35 cellular contexts compared by ENCODE assay signal in genomic region chr10:105885495-105885894, GRCh38.
"Had no signal": no experiment of that assay in that cellular context is flagged by ENCODE, and none has a peak within 500 bp of the region (broad histone marks: within the 10 kb centered on the region; RNA-seq: fewer than 3 reads in every experiment).

No MANE protein-coding gene starts in this region.

- H3K36me3 ChIP-seq: MG63 had no signal

- H3K27me3 ChIP-seq: MG63 had no signal

- H3K4me2 ChIP-seq: KMS-11 had no signal

- H3K27ac ChIP-seq: KMS-11 had no signal

- H3K9me3 ChIP-seq: MG63 had no signal

- DNase-seq: Karpas-422, Kasumi-1, MG63, MM.1S, MV-4-11, NCI-H1048, NCI-H1092, NCI-H1092 treated with DMSO at 0.1 percent for 48 hours, NCI-H1105, NCI-H1105 treated with DMSO at 0.1 percent for 48 hours, NCI-H1417, NCI-H1417 treated with DMSO at 0.1 percent for 48 hours, NCI-H1436, NCI-H1436 treated with DMSO at 0.1 percent for 48 hours, NCI-H146, NCI-H1694, NCI-H1694 treated with DMSO at 0.1 percent for 48 hours, NCI-H187, NCI-H187 treated with DMSO at 0.1 percent for 48 hours, NCI-H1930, NCI-H2029, NCI-H2029 treated with DMSO at 0.1 percent for 48 hours, NCI-H2081, NCI-H2081 treated with DMSO at 0.1 percent for 48 hours, NCI-H2107, NCI-H2171, NCI-H2171 treated with DMSO at 0.1 percent for 48 hours, NCI-H2227 treated with DMSO at 0.1 percent for 48 hours, NCI-H226, NCI-H345, NCI-H446, NCI-H446 treated with DMSO at 0.1 percent for 48 hours, NCI-H510A, NCI-H510A treated with DMSO at 0.1 percent for 48 hours had no signal

- H3K4me3 ChIP-seq: MG63 had no signal

- H3K9ac ChIP-seq: KMS-11 had no signal
